22 cellular contexts compared by ENCODE assay signal in genomic region chr10:22271786-22272185, GRCh38. TPM values are rescaled to one million over a fixed set of nuclear protein-coding genes. Genes with fewer than 3 reads are reported as not detected.
"Had no signal": no experiment of that assay in that cellular context is flagged by ENCODE, and none has a peak within 500 bp of the region (broad histone marks: within the 10 kb centered on the region; RNA-seq: fewer than 3 reads in every experiment).

No MANE protein-coding gene starts in this region.

- H3K36me3 ChIP-seq: colonic mucosa, esophagus muscularis mucosa, suprapubic skin had no signal

- H3K4me1 ChIP-seq: colonic mucosa, esophagus muscularis mucosa, suprapubic skin had no signal

- DNase-seq: activated CD4-positive, alpha-beta T cell treated with anti-CD3 and anti-CD28 coated beads, Interleukin-2, amount 10 ng/mL, durations not matched to agents 24 days and 14 days; activated naive CD4-positive, alpha-beta T cell; central memory CD4-positive, alpha-beta T cell; colonic mucosa; foreskin fibroblast; left ventricle myocardium superior; mesenchymal stem cell; natural killer cell; nucleus accumbens; posterior cingulate gyrus; retina; SIG-M5; stimulated activated CD4-positive, alpha-beta T cell treated with anti-CD3 and anti-CD28 coated beads, Interleukin-15, amount 100 ng/mL, for 24 hours; stimulated activated CD4-positive, alpha-beta T cell treated with anti-CD3 and anti-CD28 coated beads, Interleukin-4, amount 100 ng/mL, for 24 hours; stimulated activated naive CD4-positive, alpha-beta T cell treated with Interleukin-2 at 50 U/mL for 16 hours; trophoblast cell had no signal

- H3K27me3 ChIP-seq: colonic mucosa, esophagus muscularis mucosa, suprapubic skin had no signal

- H3K4me3 ChIP-seq: colonic mucosa, esophagus muscularis mucosa, suprapubic skin had no signal

- H3K9me3 ChIP-seq: colonic mucosa, esophagus muscularis mucosa, suprapubic skin had no signal

- H3K27ac ChIP-seq: colonic mucosa, esophagus muscularis mucosa, suprapubic skin, VCaP had no signal

RNA-seq across cellular contexts. Expression of gene EBLN1, which starts 54.0 kb away (rescaled TPM):
- total RNA-seq: activated CD4-positive, alpha-beta T cell treated with anti-CD3 and anti-CD28 coated beads, Interleukin-2, amount 10 ng/mL, durations not matched to agents 24 days and 14 days; activated T-helper 1 cell treated with anti-CD3 and anti-CD28 coated beads, Interleukin-12 subunit alpha, Interleukin-12 subunit beta, Interleukin-2, Interleukin-4 antibody, amounts not matched to agents 30 ng/mL and 10 ng/mL and 1 ng/mL, durations not matched to agents 14 hours and 24 hours and 36 hours; colonic mucosa; esophagus muscularis mucosa; kidney epithelial cell; left ventricle myocardium superior; natural killer cell; suprapubic skin; T-helper 1 cell treated with Interleukin-12 subunit alpha and Interleukin-12 subunit beta and Interleukin-4 antibody, amounts not matched to agents 30 ng/mL and 1 ng/mL, for 36 hours had no signal
